In the genomic region with DNA sequence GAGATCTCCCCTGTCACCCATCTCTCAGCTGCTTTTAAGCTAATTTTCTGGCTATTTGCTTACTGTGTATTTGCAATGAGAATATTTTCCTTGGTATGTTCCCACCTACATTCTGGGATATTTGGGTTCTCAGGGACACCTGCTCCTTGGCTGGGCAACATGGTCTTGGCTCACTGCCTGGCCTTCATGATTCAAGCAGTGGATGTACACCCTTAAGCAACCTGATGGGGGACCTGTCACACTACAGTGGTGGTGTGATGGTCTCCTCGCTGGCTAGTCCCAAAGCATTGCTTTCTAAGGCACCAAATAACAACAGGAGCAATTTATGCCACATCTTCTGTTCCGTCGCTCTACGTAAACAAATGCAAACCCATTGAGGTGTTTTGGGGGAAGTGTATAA, we compare ENCODE assay signal across 17 cellular contexts. TPM values are rescaled to one million over a fixed set of nuclear protein-coding genes. Genes with fewer than 3 reads are reported as not detected.
DNase-seq lines count a peak whose midpoint lies in the region; TF ChIP-seq lines count a peak whose summit lies in the region.
"Had no signal": no experiment of that assay in that cellular context is flagged by ENCODE, and none has a peak within 500 bp of the region (broad histone marks: within the 10 kb centered on the region; RNA-seq: fewer than 3 reads in every experiment).

No MANE protein-coding gene starts in this region.

- peaks cover 52% of the 10 kb centered on the region for H3K4me1 ChIP-seq in Karpas-422 (ENCODE audit: low read length)
- peaks cover 8% of the 10 kb centered on the region for H3K4me1 ChIP-seq in endodermal cell (ENCODE audit: control insufficient read depth, insufficient read depth, low read length)
- no peaks in the 10 kb centered on the region for H3K4me1 ChIP-seq in effector memory CD4-positive, alpha-beta T cell (ENCODE audit: control insufficient read depth, insufficient read depth, low read length, poor library complexity, severe bottlenecking)
- H3K4me1 ChIP-seq: BE2C had no signal

- H3K9me2 ChIP-seq in Karpas-422 (replicated peaks; ENCODE audit: insufficient read depth, low read length): no peaks in the 10 kb centered on the region
- H3K9me2 ChIP-seq in SU-DHL-6 (replicated peaks; ENCODE audit: insufficient read depth, low read length): no peaks in the 10 kb centered on the region

- no peak overlapping the region for H3K9ac ChIP-seq in Karpas-422 (ENCODE audit: low read length)
- peak overlapping the region; percentile 59 for H3K9ac ChIP-seq in SU-DHL-6 (ENCODE audit: low read length)
- no peak overlapping the region for H3K9ac ChIP-seq in endodermal cell (ENCODE audit: extremely low read depth, low read length, poor library complexity, severe bottlenecking)

- in situ Hi-C loops in G401 (cut with HindIII; ENCODE audit: low sequenced_read_pairs): no loop called here

- H3K36me3 Mint-ChIP-seq in endodermal cell (ENCODE audit: low read depth) (no peaks in the 10 kb centered on the region), chondrocyte (ENCODE audit: low read depth) (no peaks in the 10 kb centered on the region)

- H3K27me3 Mint-ChIP-seq in endodermal cell (ENCODE audit: insufficient read depth) (no peaks in the 10 kb centered on the region), chondrocyte (ENCODE audit: low read depth) (peaks cover 3% of the 10 kb centered on the region)

- H3K79me2 ChIP-seq in Karpas-422 (ENCODE audit: low read length) (peaks cover 87% of the 10 kb centered on the region), SU-DHL-6 (ENCODE audit: insufficient read depth, low read length) (no peaks in the 10 kb centered on the region)

- peaks cover 37% of the 10 kb centered on the region for H3K36me3 ChIP-seq in Karpas-422 (ENCODE audit: insufficient read depth, low read length)
- H3K36me3 ChIP-seq in SU-DHL-6 (ENCODE audit: low read length): no peaks in the 10 kb centered on the region
- H3K36me3 ChIP-seq in endodermal cell (ENCODE audit: control insufficient read depth, insufficient read depth, low read length): no peaks in the 10 kb centered on the region
- no peaks in the 10 kb centered on the region for H3K36me3 ChIP-seq in effector memory CD4-positive, alpha-beta T cell (ENCODE audit: control insufficient read depth, insufficient read depth, low read length)
- H3K36me3 ChIP-seq: BE2C had no signal

- H3K27ac Mint-ChIP-seq in endodermal cell (no peak overlapping the region), chondrocyte (ENCODE audit: unreplicated experiment) (no peak overlapping the region)
- H3K27ac Mint-ChIP-seq: CD4-positive, CD25-positive, alpha-beta regulatory T cell; CD8-positive, alpha-beta memory T cell; H9; IgD-negative memory B cell had no signal

- H4K20me1 ChIP-seq in Karpas-422 (ENCODE audit: insufficient read depth, low read depth, low read length) (no peaks in the 10 kb centered on the region), SU-DHL-6 (ENCODE audit: low read depth, low read length) (no peaks in the 10 kb centered on the region)

- H3K4me2 ChIP-seq in Karpas-422 (ENCODE audit: low read depth, low read length, poor library complexity, severe bottlenecking) (no peak overlapping the region), SU-DHL-6 (ENCODE audit: low read depth, low read length, poor library complexity, severe bottlenecking) (peak overlapping the region; percentile 65)

- H3K9me3 ChIP-seq in Karpas-422 (ENCODE audit: low read length): peaks cover 11% of the 10 kb centered on the region
- no peaks in the 10 kb centered on the region for H3K9me3 ChIP-seq in SU-DHL-6 (ENCODE audit: insufficient read depth, low read length)
- peaks cover 15% of the 10 kb centered on the region for H3K9me3 ChIP-seq in endodermal cell (ENCODE audit: control insufficient read depth, low read length)
- H3K9me3 ChIP-seq in effector memory CD4-positive, alpha-beta T cell (ENCODE audit: control insufficient read depth, low read length): no peaks in the 10 kb centered on the region
- H3K9me3 ChIP-seq: BE2C had no signal

- H3K9me3 Mint-ChIP-seq in endodermal cell (peaks cover 17% of the 10 kb centered on the region), chondrocyte (ENCODE audit: low read depth) (peaks cover 10% of the 10 kb centered on the region)

- peak overlapping the region; percentile 37 for H3K27ac ChIP-seq in Karpas-422 (ENCODE audit: low read length)
- H3K27ac ChIP-seq in SU-DHL-6 (ENCODE audit: low read depth, low read length): peak overlapping the region; percentile 97
- H3K27ac ChIP-seq in endodermal cell (ENCODE audit: low read depth, low read length): no peak overlapping the region
- no peak overlapping the region for H3K27ac ChIP-seq in effector memory CD4-positive, alpha-beta T cell (ENCODE audit: insufficient read depth, low read length, poor library complexity, severe bottlenecking)

- no peak overlapping the region for H2AFZ ChIP-seq in Karpas-422 (ENCODE audit: low read length)
- peak overlapping the region; percentile 13 for H2AFZ ChIP-seq in SU-DHL-6 (ENCODE audit: low read depth, low read length, severe bottlenecking)

- peaks cover 44% of the 10 kb centered on the region for H3F3A ChIP-seq in SU-DHL-6 (ENCODE audit: insufficient read depth)

- WGBS in endodermal cell (ENCODE audit: insufficient coverage in 1 of 2, insufficient read length in 1 of 2), 2 experiments: 75% methylated on average over 4 of the region's 4 CpGs; no CpG with 5 or more reads in 1 of the 2 experiments

- H3K4me3 Mint-ChIP-seq in endodermal cell: no peak overlapping the region
- no peak overlapping the region for H3K4me3 Mint-ChIP-seq in chondrocyte (ENCODE audit: unreplicated experiment)
- H3K4me3 Mint-ChIP-seq: CD4-positive, CD25-positive, alpha-beta regulatory T cell; H9; IgD-negative memory B cell had no signal

- H3K4me3 ChIP-seq in Karpas-422 (ENCODE audit: low read length) (no peak overlapping the region), SU-DHL-6 (ENCODE audit: insufficient read depth, low read length, poor library complexity, severe bottlenecking) (peak overlapping the region; percentile 35), endodermal cell (ENCODE audit: low read length) (no peak overlapping the region)
- H3K4me3 ChIP-seq in effector memory CD4-positive, alpha-beta T cell (ENCODE audit: insufficient read depth, low read depth, low read length, poor library complexity, severe bottlenecking): no peak overlapping the region

- H3K4me1 Mint-ChIP-seq in endodermal cell: peaks cover 3% of the 10 kb centered on the region
- peaks cover 5% of the 10 kb centered on the region for H3K4me1 Mint-ChIP-seq in chondrocyte (ENCODE audit: low read depth)
- H3K4me1 Mint-ChIP-seq: H9 had no signal

- DNase-seq in G401 (ENCODE audit: low spot score) (peak; percentile 90), Karpas-422 (no peak), endodermal cell (no peak), NCI-H524 treated with DMSO at 0.1 percent for 48 hours (lab: John Stamatoyannopoulos, UW) (no peak), chondrocyte (ENCODE audit: low spot score) (no peak)
- DNase-seq in effector memory CD4-positive, alpha-beta T cell: no peak
- DNase-seq: BE2C; CD4-positive, CD25-positive, alpha-beta regulatory T cell; CD8-positive, alpha-beta memory T cell; COR-L47; DMS 273 treated with DMSO at 0.1 percent for 48 hours; DMS53; DND-41; EL; H9 had no signal

- peak; percentile 25 for TF ChIP-seq CTCF in SU-DHL-6 (IDR thresholded peaks at IDR 0.05; ENCODE audit: insufficient read depth, low read length, poor library complexity, severe bottlenecking)
- TF ChIP-seq CTCF in endodermal cell (conservative IDR thresholded peaks at IDR 0.05): peak; percentile 33
- TF ChIP-seq CTCF in chondrocyte (IDR thresholded peaks at IDR 0.05): no peak

- H3K27me3 ChIP-seq in Karpas-422 (ENCODE audit: low read length) (no peaks in the 10 kb centered on the region), SU-DHL-6 (ENCODE audit: low read length) (no peaks in the 10 kb centered on the region), endodermal cell (ENCODE audit: control insufficient read depth, insufficient read depth, low read length, poor library complexity, severe bottlenecking) (no peaks in the 10 kb centered on the region)
- no peaks in the 10 kb centered on the region for H3K27me3 ChIP-seq in effector memory CD4-positive, alpha-beta T cell (replicated peaks; ENCODE audit: control insufficient read depth, insufficient read depth, low read length, poor library complexity, severe bottlenecking)
- H3K27me3 ChIP-seq: BE2C had no signal

RNA-seq across cellular contexts. Expression of a gene that starts 35.3 kb away (rescaled TPM):
- total RNA-seq in G401 (2014; rRNA removed; shearing (Covaris generic)): 43.1 and 58.2 TPM in 2 replicates
- total RNA-seq in Karpas-422 (2014; rRNA removed; shearing (Covaris generic); ENCODE audit: low replicate concordance): 144 and 321 TPM in 2 replicates
- total RNA-seq in endodermal cell (10 to 100 TPM; 29.8 to 34.2 TPM), chondrocyte (4.6 to 9.7 TPM (median 5.0 TPM) in 3 replicates)
- 33.5 TPM for polyA plus RNA-seq in endodermal cell (2013, experiment 1 of 2)
- polyA plus RNA-seq in endodermal cell (2013, experiment 2 of 2): 32.3 TPM

Comparison
In these comparisons a context has a peak if more than half of its experiments do, and no peak if none do; other contexts are left out.
1. H3K27ac ChIP-seq: peak in Karpas-422 (single experiment) and SU-DHL-6 (single experiment); none in endodermal cell (single experiment) and effector memory CD4-positive, alpha-beta T cell (single experiment).